8 cellular contexts compared by ENCODE assay signal in genomic region chr7:25861704-25862253, GRCh38.
A peak's percentile ranks its signal among the peaks of the same experiment; 100 is the strongest.
DNase-seq lines count a peak whose midpoint lies in the region; ATAC-seq and TF ChIP-seq lines count a peak whose summit lies in the region.

No MANE protein-coding gene starts in this region.

- in situ Hi-C loops in gastrocnemius medialis (cut with MboI; ENCODE audit: low sequenced_read_pairs in 4 of 4), result loop anchor here (10.0 to 25.0 kb wide), 5 partner anchors 326 to 1303 kb away; partner anchors contain the start of genes SKAP2 (in 2 of the 4), CBX3 (in 1 of the 4), HNRNPA2B1 (in 1 of the 4) and HOXA9 (in 1 of the 4)

- peak overlapping the region; percentile 68 for H3K4me2 ChIP-seq in OCI-LY1 (ENCODE audit: low read length)

- H2AFZ ChIP-seq in OCI-LY1 (ENCODE audit: low read length), result peak overlapping the region; percentile 88

- H3K4me3 ChIP-seq in OCI-LY1 (ENCODE audit: low read depth, low read length, poor library complexity, severe bottlenecking) (peak overlapping the region; percentile 61), coronary artery (peak overlapping the region; percentile 39), gastrocnemius medialis (peak overlapping the region; percentile 39 to 49 (median 44))

- TF ChIP-seq POLR2A in gastrocnemius medialis (IDR thresholded peaks at IDR 0.05), result no peak

- H3K79me2 ChIP-seq in OCI-LY1 (ENCODE audit: insufficient read depth, low read length), result no peaks in the 10 kb centered on the region

- DNase-seq in NCI-H526 (lab: John Stamatoyannopoulos, UW) (peak; percentile 53 to 62), NCI-H526 treated with DMSO at 0.1 percent for 48 hours (lab: John Stamatoyannopoulos, UW) (no peak), coronary artery (ENCODE audit: low spot score) (no peak), gastrocnemius medialis (no peak)

- no peaks in the 10 kb centered on the region for H4K20me1 ChIP-seq in OCI-LY1 (ENCODE audit: insufficient read depth, low read length)

- H3K9ac ChIP-seq in OCI-LY1 (ENCODE audit: low read length), result peak overlapping the region; percentile 48

- no peak for TF ChIP-seq CTCF in OCI-LY1 (IDR thresholded peaks at IDR 0.05; ENCODE audit: low read length)
- no peak for TF ChIP-seq CTCF in coronary artery (IDR thresholded peaks at IDR 0.05)
- TF ChIP-seq CTCF in gastrocnemius medialis (IDR thresholded peaks at IDR 0.05 in 4 of 5, conservative IDR thresholded peaks at IDR 0.05 in 1 of 5), result no peak

- intact Hi-C loops in gastrocnemius medialis (cut with DNase I; ENCODE audit: low total_unique reads), result loop anchor here (5.0 kb wide), 1 partner anchor 1001 kb away; the partner anchor contains the start of gene SKAP2

- H3K36me3 ChIP-seq in OCI-LY1 (ENCODE audit: insufficient read depth, low read length), result no peaks in the 10 kb centered on the region
- no peaks in the 10 kb centered on the region for H3K36me3 ChIP-seq in gastrocnemius medialis

- H3K27ac ChIP-seq in OCI-LY1 (ENCODE audit: low read depth, low read length, poor library complexity, severe bottlenecking), result peak overlapping the region; percentile 75
- H3K27ac ChIP-seq in coronary artery, result no peak overlapping the region
- H3K27ac ChIP-seq in gastrocnemius medialis, result peak overlapping the region; percentile 66 to 78 (median 77)

- no peak for ATAC-seq in gastrocnemius medialis
- ATAC-seq in HG03442 (IDR thresholded peaks at IDR 0.05; ENCODE audit: unreplicated experiment), result no peak
- no peak for ATAC-seq in activated CD4-positive, CD25-positive, alpha-beta regulatory T cell treated with anti-CD3 and anti-CD28 coated beads, Interleukin-2, amount 50 U/mL, for 24 hours
- no peak for ATAC-seq in HG02623 (IDR thresholded peaks at IDR 0.05; ENCODE audit: unreplicated experiment)

- peaks cover 10% of the 10 kb centered on the region; the same call in 1 of the 2 replicates for H3K9me3 ChIP-seq in OCI-LY1 (ENCODE audit: low read length)
- no peaks in the 10 kb centered on the region for H3K9me3 ChIP-seq in gastrocnemius medialis

- no peaks in the 10 kb centered on the region for H3K9me2 ChIP-seq in OCI-LY1 (ENCODE audit: low read depth, low read length)

- no peaks in the 10 kb centered on the region for H3K27me3 ChIP-seq in OCI-LY1 (ENCODE audit: insufficient read depth, low read length)
- H3K27me3 ChIP-seq in gastrocnemius medialis, result peaks cover 38 to 43% (median 42%) of the 10 kb centered on the region in 3 donors

- peaks cover 20% of the 10 kb centered on the region for H3K4me1 ChIP-seq in OCI-LY1 (ENCODE audit: insufficient read depth, low read length, severe bottlenecking)
- H3K4me1 ChIP-seq in gastrocnemius medialis, result peaks cover 11 to 16% of the 10 kb centered on the region in 2 donors

- H3F3A ChIP-seq in OCI-LY1 (ENCODE audit: insufficient read depth, low read length), result 0 out of 2 replicates have a peak, but pooled peaks cover 7% of the 10 kb centered on the region

Comparison
In these comparisons a context has a peak if more than half of its experiments do, and no peak if none do; other contexts are left out.
1. DNase-seq: peak in NCI-H526 (2 of 2); none in NCI-H526 treated with DMSO at 0.1 percent for 48 hours (single experiment), coronary artery (single experiment) and gastrocnemius medialis (0 of 2).
2. H3K27ac ChIP-seq: peak in OCI-LY1 (single experiment) and gastrocnemius medialis (4 of 4); none in coronary artery (0 of 2).
3. Peak in every context shown above with its lines, with median percentiles within 50 percentile points of each other: H3K4me3 ChIP-seq.